In genomic region chr5:163079618-163080017, GRCh38 we compare ENCODE assay signal across 2 cellular contexts.
TF ChIP-seq lines count a peak whose summit lies in the region.

No MANE protein-coding gene starts in this region.

TF ChIP-seq in GM23338, 12 proteins besides CTCF, POLR2A, EP300 and RAD21:
- TF ChIP-seq ZNF331 (CRISPR knock-in tag; IDR thresholded peaks at IDR 0.05; ENCODE audit: low read depth) (no peak), NANOG (IDR thresholded peaks at IDR 0.05; ENCODE audit: borderline replicate concordance) (no peak), REST (IDR thresholded peaks at IDR 0.05; ENCODE audit: unreplicated experiment) (no peak)

TF ChIP-seq in H1, 55 proteins besides CTCF, POLR2A, EP300 and RAD21:
- TF ChIP-seq SRF (IDR thresholded peaks at IDR 0.05; ENCODE audit: low read depth, low read length) (no peak), JUND (IDR thresholded peaks at IDR 0.05; ENCODE audit: low read length) (no peak), BACH1 (IDR thresholded peaks at IDR 0.05; ENCODE audit: low read length) (no peak), CHD2 (IDR thresholded peaks at IDR 0.05; ENCODE audit: low read length) (no peak), HDAC2 (IDR thresholded peaks at IDR 0.05; ENCODE audit: borderline replicate concordance in 1 of 2, low read depth in 2 of 2, low read length in 2 of 2) (no peak), NRF1 (IDR thresholded peaks at IDR 0.05; ENCODE audit: low read depth, low read length) (no peak), TCF12 (IDR thresholded peaks at IDR 0.05; ENCODE audit: low read depth, low read length) (no peak), PHF8 (conservative IDR thresholded peaks at IDR 0.05; ENCODE audit: low read depth, low read length) (no peak), TEAD4 (IDR thresholded peaks at IDR 0.05; ENCODE audit: low read depth, low read length) (no peak)
